Comparison of ENCODE assay signal across 14 cellular contexts in the genomic region with DNA sequence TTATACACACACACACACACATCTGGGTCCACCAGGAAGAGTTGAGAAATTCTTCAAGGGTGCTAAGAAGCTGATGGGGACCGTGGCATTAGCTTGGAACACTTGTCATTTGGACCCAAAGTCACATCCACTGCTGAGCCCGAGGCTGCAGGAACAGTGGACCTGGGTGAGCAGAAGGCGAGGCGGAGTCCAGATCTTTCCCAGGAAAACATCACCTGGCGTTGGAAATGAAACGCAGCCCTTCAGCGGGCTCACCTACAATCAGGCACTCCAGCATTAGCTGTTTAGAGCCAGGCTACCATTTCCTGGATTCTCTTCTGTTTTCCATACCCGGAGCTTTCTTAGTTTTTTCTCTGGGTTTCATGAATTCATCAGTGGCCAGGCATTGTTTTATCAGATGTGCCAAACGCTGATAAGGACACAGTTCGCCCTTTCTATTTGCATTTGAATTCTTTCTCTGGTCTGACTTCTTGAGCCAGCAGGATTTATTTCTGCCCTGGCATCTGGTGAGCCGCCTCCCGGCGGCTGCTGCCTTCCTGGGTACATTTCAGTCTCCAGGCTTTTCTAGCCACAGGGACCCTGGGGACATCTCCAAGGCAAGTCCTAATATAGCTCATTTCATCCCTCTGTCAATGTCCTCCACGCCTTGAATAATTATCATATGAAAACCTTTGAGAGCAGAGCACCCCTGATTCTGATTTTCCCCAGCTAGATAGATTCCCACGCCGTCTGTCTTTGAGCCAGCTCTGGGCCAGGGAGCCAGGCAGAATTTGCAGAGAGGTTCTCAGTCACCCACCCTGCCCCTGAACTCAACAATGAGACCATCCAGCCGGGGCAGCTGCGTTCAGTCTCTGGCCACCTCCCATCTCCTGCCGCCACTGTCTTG.
DNase-seq lines count a peak whose midpoint lies in the region; ATAC-seq and TF ChIP-seq lines count a peak whose summit lies in the region.
"Had no signal": no experiment of that assay in that cellular context is flagged by ENCODE, and none has a peak within 500 bp of the region (broad histone marks: within the 10 kb centered on the region; RNA-seq: fewer than 3 reads in every experiment).

No MANE protein-coding gene starts in this region.

- H3K4me3 ChIP-seq in smooth muscle cell: no peak overlapping the region
- H3K4me3 ChIP-seq: adrenal gland had no signal

- no peak for TF ChIP-seq CTCF in smooth muscle cell (IDR thresholded peaks at IDR 0.05; ENCODE audit: borderline replicate concordance, insufficient read depth, poor library complexity, severe bottlenecking)

- no peaks in the 10 kb centered on the region for H3K27me3 ChIP-seq in smooth muscle cell (ENCODE audit: low read depth)
- H3K27me3 ChIP-seq: adrenal gland had no signal

- 71% methylated on average over 19 of the region's 19 CpGs for WGBS in smooth muscle cell (ENCODE audit: low lambda C conversion rate)

- peak overlapping the region; percentile 72 for H3K27ac ChIP-seq in substantia nigra (ENCODE audit: low read depth, low read length, poor library complexity, severe bottlenecking)
- no peak overlapping the region for H3K27ac ChIP-seq in smooth muscle cell (ENCODE audit: low read depth)
- H3K27ac ChIP-seq: 22Rv1 had no signal

- H3K4me2 ChIP-seq in smooth muscle cell: no peak overlapping the region

- H3K79me2 ChIP-seq in smooth muscle cell (ENCODE audit: low read depth): no peaks in the 10 kb centered on the region

- no peak overlapping the region for H2AFZ ChIP-seq in smooth muscle cell (ENCODE audit: low read depth)

- no peaks in the 10 kb centered on the region for H3K36me3 ChIP-seq in smooth muscle cell (ENCODE audit: low read depth)
- H3K36me3 ChIP-seq: adrenal gland had no signal

- no peaks in the 10 kb centered on the region for H3F3A ChIP-seq in smooth muscle cell (ENCODE audit: low read depth)

- H3K9ac ChIP-seq in smooth muscle cell (ENCODE audit: low read depth): no peak overlapping the region

- peak; percentile 60 for DNase-seq in DMS153 treated with DMSO at 0.1 percent for 48 hours (lab: John Stamatoyannopoulos, UW; ENCODE audit: unreplicated experiment)
- DNase-seq in DMS153 (lab: John Stamatoyannopoulos, UW): no peak
- DNase-seq in astrocyte of the hippocampus (ENCODE audit: low read depth, low spot score): peak; percentile 29
- peak; percentile 86 for DNase-seq in medulla oblongata (ENCODE audit: extremely low spot score)
- peak in 46 of 49 donors; percentile 6 to 86 (median 64) for DNase-seq in substantia nigra (lab: John Stamatoyannopoulos, UW)
- DNase-seq in T1000 (lab: John Stamatoyannopoulos, UW): no peak
- no peak for DNase-seq in smooth muscle cell (lab: John Stamatoyannopoulos, UW; ENCODE audit: unreplicated experiment)
- DNase-seq: activated CD4-positive, CD25-positive, alpha-beta regulatory T cell treated with anti-CD3 and anti-CD28 coated beads, Interleukin-2, amount 50 U/mL, for 72 hours; adrenal gland; effector CD8-positive, alpha-beta T cell; foreskin melanocyte; NCI-H1105 had no signal

- no peak for ATAC-seq in GM21529 (IDR thresholded peaks at IDR 0.05; ENCODE audit: unreplicated experiment)

- H3K4me1 ChIP-seq in smooth muscle cell (ENCODE audit: low read depth): peaks cover 10% of the 10 kb centered on the region
- H3K4me1 ChIP-seq: adrenal gland had no signal

- no peaks in the 10 kb centered on the region for H3K9me3 ChIP-seq in smooth muscle cell (replicated peaks; ENCODE audit: low read depth)
- H3K9me3 ChIP-seq: adrenal gland had no signal

- no peaks in the 10 kb centered on the region for H4K20me1 ChIP-seq in smooth muscle cell (ENCODE audit: low read depth)

Comparison
In these comparisons a context has a peak if more than half of its experiments do, and no peak if none do; other contexts are left out.
1. DNase-seq: peak in DMS153 treated with DMSO at 0.1 percent for 48 hours (single experiment), astrocyte of the hippocampus (single experiment), medulla oblongata (single experiment) and substantia nigra (46 of 49); none in DMS153 (single experiment), T1000 (single experiment) and smooth muscle cell (single experiment).